19 cellular contexts compared by ENCODE assay signal in genomic region chr6:106562001-106562400, GRCh38.
DNase-seq lines count a peak whose midpoint lies in the region; TF ChIP-seq lines count a peak whose summit lies in the region.
"Had no signal": no experiment of that assay in that cellular context is flagged by ENCODE, and none has a peak within 500 bp of the region (broad histone marks: within the 10 kb centered on the region; RNA-seq: fewer than 3 reads in every experiment).

No MANE protein-coding gene starts in this region.

- no peak overlapping the region for H3K4me3 ChIP-seq in AG10803 (ENCODE audit: low read length)
- no peak overlapping the region for H3K4me3 ChIP-seq in breast epithelium
- H3K4me3 ChIP-seq: sigmoid colon, upper lobe of right lung had no signal

- H3K27me3 Mint-ChIP-seq in mesothelial cell of epicardium (ENCODE audit: low read depth) (no peaks in the 10 kb centered on the region), immature natural killer cell (ENCODE audit: low read depth in 3 of 3) (no peaks in the 10 kb centered on the region)
- H3K27me3 Mint-ChIP-seq: activated CD4-positive, alpha-beta memory T cell treated with anti-CD3 and anti-CD28 coated beads for 36 hours; activated naive CD8-positive, alpha-beta T cell treated with anti-CD3 and anti-CD28 coated beads, Interleukin-2, amount 50 U/mL, for 24 hours had no signal

- H3K4me1 ChIP-seq in breast epithelium = no peaks in the 10 kb centered on the region
- H3K4me1 ChIP-seq: upper lobe of right lung had no signal

- peaks cover 10% of the 10 kb centered on the region for H3K4me1 Mint-ChIP-seq in mesothelial cell of epicardium
- H3K4me1 Mint-ChIP-seq in immature natural killer cell = peaks cover 2 to 5% of the 10 kb centered on the region in 2 donors

- no peaks in the 10 kb centered on the region for H3K36me3 ChIP-seq in breast epithelium

- no peaks in the 10 kb centered on the region for H3K9me3 Mint-ChIP-seq in mesothelial cell of epicardium
- H3K9me3 Mint-ChIP-seq in immature natural killer cell = no peaks in the 10 kb centered on the region
- H3K9me3 Mint-ChIP-seq: activated CD4-positive, alpha-beta memory T cell treated with anti-CD3 and anti-CD28 coated beads for 36 hours; activated naive CD8-positive, alpha-beta T cell treated with anti-CD3 and anti-CD28 coated beads, Interleukin-2, amount 50 U/mL, for 24 hours; activated T-helper 1 cell treated with anti-CD3 and anti-CD28 coated beads, Interleukin-12 subunit alpha, Interleukin-12 subunit beta, Interleukin-2, Interleukin-4 antibody, amounts not matched to agents 30 ng/mL and 10 ng/mL and 1 ng/mL, durations not matched to agents 14 hours and 24 hours and 36 hours; H9 had no signal

- H3K4me3 Mint-ChIP-seq in mesothelial cell of epicardium = no peak overlapping the region
- no peak overlapping the region for H3K4me3 Mint-ChIP-seq in immature natural killer cell
- H3K4me3 Mint-ChIP-seq: activated CD4-positive, alpha-beta memory T cell treated with anti-CD3 and anti-CD28 coated beads for 36 hours; activated naive CD8-positive, alpha-beta T cell treated with anti-CD3 and anti-CD28 coated beads, Interleukin-2, amount 50 U/mL, for 24 hours; activated T-helper 1 cell treated with anti-CD3 and anti-CD28 coated beads, Interleukin-12 subunit alpha, Interleukin-12 subunit beta, Interleukin-2, Interleukin-4 antibody, amounts not matched to agents 30 ng/mL and 10 ng/mL and 1 ng/mL, durations not matched to agents 14 hours and 24 hours and 36 hours; H9 had no signal

- TF ChIP-seq POLR2A in breast epithelium (IDR thresholded peaks at IDR 0.05) = no peak

- no peaks in the 10 kb centered on the region for H3K36me3 Mint-ChIP-seq in mesothelial cell of epicardium
- peaks cover 28 to 40% (median 36%) of the 10 kb centered on the region in 3 donors for H3K36me3 Mint-ChIP-seq in immature natural killer cell

- no peaks in the 10 kb centered on the region for H3K9me3 ChIP-seq in breast epithelium
- H3K9me3 ChIP-seq: sigmoid colon, SK-N-SH, upper lobe of right lung had no signal

- no peaks in the 10 kb centered on the region for H3K27me3 ChIP-seq in breast epithelium
- H3K27me3 ChIP-seq: sigmoid colon, upper lobe of right lung had no signal

- DNase-seq in AG10803 (ENCODE audit: low read depth) (peak; percentile 27), LHCN-M2 (ENCODE audit: low read depth) (peak; percentile 27), breast epithelium (ENCODE audit: low spot score in 2 of 2) (no peak), mesothelial cell of epicardium (ENCODE audit: low spot score in 2 of 2, unreplicated experiment in 2 of 2) (no peak), NCI-H1930 (lab: John Stamatoyannopoulos, UW) (no peak), cortex of kidney (lab: John Stamatoyannopoulos, UW) (no peak), immature natural killer cell (no peak), DMS79 (lab: John Stamatoyannopoulos, UW) (no peak)
- DNase-seq: activated naive CD8-positive, alpha-beta T cell treated with anti-CD3 and anti-CD28 coated beads, Interleukin-2, amount 50 U/mL, for 24 hours; Calu3; GF-D8; H9; islet precursor cell; NCI-H1417 treated with DMSO at 0.1 percent for 48 hours; sigmoid colon; SK-N-SH; upper lobe of right lung had no signal

- H3K27ac Mint-ChIP-seq in mesothelial cell of epicardium (peak overlapping the region; percentile 53), immature natural killer cell (peak overlapping the region in 1 of 6 donors; percentile 14)
- H3K27ac Mint-ChIP-seq: activated T-helper 1 cell treated with anti-CD3 and anti-CD28 coated beads, Interleukin-12 subunit alpha, Interleukin-12 subunit beta, Interleukin-2, Interleukin-4 antibody, amounts not matched to agents 30 ng/mL and 10 ng/mL and 1 ng/mL, durations not matched to agents 14 hours and 24 hours and 36 hours; H9 had no signal

- intact Hi-C loops in breast epithelium (cut with DNase I; ENCODE audit: low total_unique reads) = loop anchor here (10.0 kb wide), 1 partner anchor 117 kb away; no protein-coding TSS in a partner anchor

- TF ChIP-seq CTCF in AG10803 (conservative IDR thresholded peaks at IDR 0.05; ENCODE audit: low read length) (no peak), breast epithelium (IDR thresholded peaks at IDR 0.05) (no peak), mesothelial cell of epicardium (IDR thresholded peaks at IDR 0.05; ENCODE audit: unreplicated experiment) (no peak)

- peak overlapping the region; percentile 66 to 70 for H3K27ac ChIP-seq in breast epithelium
- H3K27ac ChIP-seq: sigmoid colon, upper lobe of right lung had no signal

Comparison
In these comparisons a context has a peak if more than half of its experiments do, and no peak if none do; other contexts are left out.
1. DNase-seq: peak in AG10803 (single experiment) and LHCN-M2 (single experiment); none in breast epithelium (0 of 2), mesothelial cell of epicardium (0 of 2), NCI-H1930 (0 of 2), cortex of kidney (single experiment), immature natural killer cell (0 of 3) and DMS79 (single experiment).